ENCODE assay signal across 9 cellular contexts in genomic region chr10:118545381-118545780, GRCh38. TPM values are rescaled to one million over a fixed set of nuclear protein-coding genes. Genes with fewer than 3 reads are reported as not detected.
"Had no signal": no experiment of that assay in that cellular context is flagged by ENCODE, and none has a peak within 500 bp of the region (broad histone marks: within the 10 kb centered on the region; RNA-seq: fewer than 3 reads in every experiment).

No MANE protein-coding gene starts in this region.

- H3K4me3 ChIP-seq: GM23338, K562 had no signal

- H3K27ac Mint-ChIP-seq: GM23338 had no signal

- H3K9me3 Mint-ChIP-seq: GM23338, H9 had no signal

- ATAC-seq: GM23338, K562 had no signal

- FAIRE-seq: H1, H54, HTR-8/SVneo, K562 had no signal

- H3K4me3 Mint-ChIP-seq: GM23338, H9 had no signal

- DNase-seq: H9, HCEC 1CT, IMR-90 had no signal

RNA-seq across cellular contexts. Expression of gene PRLHR, which starts 50.1 kb away (rescaled TPM):
- total RNA-seq: H1, H9, HT-29, IMR-90, K562 had no signal
- polyA plus RNA-seq: GM23338, H1, IMR-90, K562 had no signal
